Comparison of ENCODE assay signal across 12 cellular contexts in genomic region chr16:69741951-69742904, GRCh38. TPM values are rescaled to one million over a fixed set of nuclear protein-coding genes. Genes with fewer than 3 reads are reported as not detected.
DNase-seq lines count a peak whose midpoint lies in the region; ATAC-seq and TF ChIP-seq lines count a peak whose summit lies in the region.
"Had no signal": no experiment of that assay in that cellular context is flagged by ENCODE, and none has a peak within 500 bp of the region (broad histone marks: within the 10 kb centered on the region; RNA-seq: fewer than 3 reads in every experiment).

No MANE protein-coding gene starts in this region.

- H3K36me3 ChIP-seq in adrenal gland (replicated peaks in 1 of 2) (peaks cover 0 to 70% of the 10 kb centered on the region in 2 donors), ovary (no peaks in the 10 kb centered on the region)
- H3K36me3 ChIP-seq in CD8-positive, alpha-beta memory T cell (ENCODE audit: insufficient read depth, low read length), result peaks cover 39% of the 10 kb centered on the region

- H3K27me3 Mint-ChIP-seq in Calu3 (ENCODE audit: unreplicated experiment), result no peaks in the 10 kb centered on the region
- no peaks in the 10 kb centered on the region for H3K27me3 Mint-ChIP-seq in CD8-positive, alpha-beta memory T cell

- peaks cover 26% of the 10 kb centered on the region for H3K4me1 Mint-ChIP-seq in Calu3 (ENCODE audit: low read depth, unreplicated experiment)
- peaks cover 0 to under 1% (median 0%) of the 10 kb centered on the region in 3 donors for H3K4me1 Mint-ChIP-seq in CD8-positive, alpha-beta memory T cell

- no peaks in the 10 kb centered on the region for H3K9me3 Mint-ChIP-seq in Calu3 (ENCODE audit: low read depth, unreplicated experiment)
- H3K9me3 Mint-ChIP-seq in CD8-positive, alpha-beta memory T cell, result no peaks in the 10 kb centered on the region

- H3K4me3 ChIP-seq in adrenal gland (no peak overlapping the region), ovary (no peak overlapping the region)
- H3K4me3 ChIP-seq in CD8-positive, alpha-beta memory T cell (ENCODE audit: low read length), result no peak overlapping the region

- H3K27ac ChIP-seq in adrenal gland, result peak overlapping the region in 3 of 5 donors; percentile 75 to 86 (median 80)
- no peak overlapping the region for H3K27ac ChIP-seq in ovary
- H3K27ac ChIP-seq in CD8-positive, alpha-beta memory T cell (ENCODE audit: low read depth, low read length), result no peak overlapping the region

- H3K4me1 ChIP-seq in adrenal gland (replicated peaks in 1 of 2), result peaks cover 27 to 42% of the 10 kb centered on the region in 2 donors
- H3K4me1 ChIP-seq in ovary (ENCODE audit: insufficient read depth), result no peaks in the 10 kb centered on the region
- H3K4me1 ChIP-seq in CD8-positive, alpha-beta memory T cell (ENCODE audit: insufficient read depth, low read length), result no peaks in the 10 kb centered on the region

- no peak for TF ChIP-seq EP300 in ovary (IDR thresholded peaks at IDR 0.05)

- peak overlapping the region; percentile 50 for H3K27ac Mint-ChIP-seq in Calu3 (ENCODE audit: unreplicated experiment)
- no peak overlapping the region for H3K27ac Mint-ChIP-seq in CD8-positive, alpha-beta memory T cell

- peaks cover 66% of the 10 kb centered on the region for H3K36me3 Mint-ChIP-seq in Calu3 (ENCODE audit: insufficient read depth, unreplicated experiment)
- H3K36me3 Mint-ChIP-seq in CD8-positive, alpha-beta memory T cell, result peaks cover 4 to 67% (median 21%) of the 10 kb centered on the region in 3 donors

- POLR2A ChIA-PET in CD8-positive, alpha-beta memory T cell (lab: Charles Lee), result no interaction called here

- DNase-seq in Calu3, result peak; percentile 85
- DNase-seq in adrenal gland, result peak; percentile 80 to 95 (median 92)
- peak; percentile 89 for DNase-seq in Right ventricle myocardium inferior (ENCODE audit: missing footprints)
- DNase-seq in ovary, result peak; percentile 74 to 88 (median 82)
- DNase-seq in stimulated activated CD4-positive, alpha-beta T cell treated with anti-CD3 and anti-CD28 coated beads, Interleukin-4, amount 100 ng/mL, for 1 hour, result no peak
- no peak for DNase-seq in OCI-M2 (lab: John Stamatoyannopoulos, UW; ENCODE audit: unreplicated experiment)
- no peak for DNase-seq in CD8-positive, alpha-beta memory T cell
- DNase-seq: activated T-cell treated with anti-CD3 and anti-CD28 coated beads, Interleukin-2, amount 50 U/mL, for 48 hours; DMS79; NCI-H1105 treated with DMSO at 0.1 percent for 48 hours; stimulated activated naive CD4-positive, alpha-beta T cell had no signal

- no peaks in the 10 kb centered on the region for H3K9me3 ChIP-seq in adrenal gland (replicated peaks in 1 of 3)
- H3K9me3 ChIP-seq in ovary, result no peaks in the 10 kb centered on the region
- no peaks in the 10 kb centered on the region for H3K9me3 ChIP-seq in CD8-positive, alpha-beta memory T cell (ENCODE audit: low read length)

- no peak overlapping the region for H3K4me3 Mint-ChIP-seq in Calu3 (ENCODE audit: low read depth, unreplicated experiment)
- no peak overlapping the region for H3K4me3 Mint-ChIP-seq in CD8-positive, alpha-beta memory T cell

- TF ChIP-seq POLR2A in adrenal gland (IDR thresholded peaks at IDR 0.05) (no peak), ovary (IDR thresholded peaks at IDR 0.05) (no peak)

- 71 to 76% (median 73%) methylated on average over 32 to 41 of the region's 41 CpGs for WGBS in adrenal gland, 4 donors
- 71 to 76% (median 72%) methylated on average over 41 of the region's 41 CpGs for WGBS in ovary, 3 donors

- no peak for TF ChIP-seq CTCF in Calu3 (IDR thresholded peaks at IDR 0.05; ENCODE audit: unreplicated experiment)
- no peak for TF ChIP-seq CTCF in adrenal gland (IDR thresholded peaks at IDR 0.05)
- TF ChIP-seq CTCF in ovary (IDR thresholded peaks at IDR 0.05), result no peak

- BruUV-seq in Calu3 (replicated peaks; lab: Mats Ljungman, UMichigan), result TSS peak; percentile 34

- ATAC-seq in Right ventricle myocardium inferior, result peak; percentile 28
- no peak for ATAC-seq in GM18873 (IDR thresholded peaks at IDR 0.05; ENCODE audit: low FRiP score, unreplicated experiment)

- no peaks in the 10 kb centered on the region for H3K27me3 ChIP-seq in adrenal gland
- no peaks in the 10 kb centered on the region for H3K27me3 ChIP-seq in ovary
- no peaks in the 10 kb centered on the region for H3K27me3 ChIP-seq in CD8-positive, alpha-beta memory T cell (ENCODE audit: insufficient read depth, low read length, poor library complexity, severe bottlenecking)

- intact Hi-C loops in Calu3 (cut with micrococcal nuclease; ENCODE audit: unreplicated experiment) (no loop called here), adrenal gland (cut with DNase I) (no loop called here), Right ventricle myocardium inferior (cut with DNase I) (no loop called here), ovary (cut with DNase I) (no loop called here)

- CTCF ChIA-PET in Calu3 (lab: Charles Lee), result interaction anchor here (0.6 to 1.2 kb wide), 2 partner anchors 12 to 332 kb away, joined by 4 to 7 read pairs; partner anchors contain the start of gene NOB1
- CTCF ChIA-PET in CD8-positive, alpha-beta memory T cell (lab: Charles Lee), result interaction anchor here (1.1 to 2.7 kb wide), 2 partner anchors 12 to 34 kb away, joined by 4 to 8 read pairs; partner anchors contain the start of gene NOB1

RNA-seq across cellular contexts. Expression of gene NOB1, which starts 12.5 kb away (rescaled TPM):
- total RNA-seq in Calu3 (2022) (82.4 and 88.2 TPM in 2 replicates), adrenal gland (10 to 100 TPM; 57.1 to 98.4 (median 77.2) TPM), Right ventricle myocardium inferior (15.9 TPM), ovary (10 to 100 TPM; 38.2 to 78.8 (median 62.1) TPM)
- polyA plus RNA-seq in adrenal gland (10 to 100 TPM; 29.5 to 68.1 (median 38.6) TPM), ovary (10 to 100 TPM; 75.1 to 86.6 TPM)
- total RNA-seq in CD8-positive, alpha-beta memory T cell, result 100 to 1,000 TPM; 129 to 137 TPM
- polyA plus RNA-seq in CD8-positive, alpha-beta memory T cell, result 43.5 TPM

RNA-seq across cellular contexts. Expression of gene NQO1, which starts 15.9 kb away (rescaled TPM):
- total RNA-seq in Calu3 (2022), result 365 and 415 TPM in 2 replicates
- total RNA-seq in adrenal gland, result 100 to 1,000 TPM in 4 of 8 donors, 10 to 100 TPM in 4; 56.6 to 226 (median 99.5) TPM
- 100 to 1,000 TPM in 2 of 3 donors, 10 to 100 TPM in 1; 22.0 to 171 (median 102) TPM for polyA plus RNA-seq in adrenal gland
- 48.0 TPM for total RNA-seq in Right ventricle myocardium inferior
- total RNA-seq in ovary, result 10 to 100 TPM in 3 of 7 donors, 1 to 10 TPM in 4; 7.9 to 29.1 (median 9.9) TPM
- 10 to 100 TPM; 13.1 to 27.1 TPM for polyA plus RNA-seq in ovary
- total RNA-seq in CD8-positive, alpha-beta memory T cell, result 10 to 100 TPM; 16.0 to 16.9 TPM
- 3.1 TPM for polyA plus RNA-seq in CD8-positive, alpha-beta memory T cell

RNA-seq across cellular contexts. Expression of gene WWP2, which starts 19.9 kb away (rescaled TPM):
- total RNA-seq in Calu3 (2022), result 47.5 and 53.8 TPM in 2 replicates
- 10 to 100 TPM; 62.2 to 99.8 (median 77.7) TPM for total RNA-seq in adrenal gland
- 10 to 100 TPM; 28.3 to 45.7 (median 31.6) TPM for polyA plus RNA-seq in adrenal gland
- total RNA-seq in Right ventricle myocardium inferior, result 24.8 TPM
- 10 to 100 TPM; 25.4 to 49.4 (median 39.3) TPM for total RNA-seq in ovary
- polyA plus RNA-seq in ovary, result 10 to 100 TPM; 22.5 to 46.2 TPM
- 10 to 100 TPM; 41.0 to 46.3 TPM for total RNA-seq in CD8-positive, alpha-beta memory T cell
- 50.6 TPM for polyA plus RNA-seq in CD8-positive, alpha-beta memory T cell

Comparison
In these comparisons a context has a peak if more than half of its experiments do, and no peak if none do; other contexts are left out.
1. DNase-seq: peak in Calu3 (single experiment), adrenal gland (7 of 7), Right ventricle myocardium inferior (single experiment) and ovary (5 of 5); none in stimulated activated CD4-positive, alpha-beta T cell treated with anti-CD3 and anti-CD28 coated beads, Interleukin-4, amount 100 ng/mL, for 1 hour (single experiment), OCI-M2 (single experiment) and CD8-positive, alpha-beta memory T cell (0 of 5).
2. H3K27ac ChIP-seq: peak in adrenal gland (3 of 5); none in ovary (0 of 2) and CD8-positive, alpha-beta memory T cell (single experiment).